Comparison of ENCODE assay signal across 28 cellular contexts in genomic region chr1:170048515-170048914, GRCh38.
"Had no signal": no experiment of that assay in that cellular context is flagged by ENCODE, and none has a peak within 500 bp of the region (broad histone marks: within the 10 kb centered on the region; RNA-seq: fewer than 3 reads in every experiment).

No MANE protein-coding gene starts in this region.

- H3K27ac Mint-ChIP-seq: natural killer cell treated with Interleukin-12 subunit alpha and Interleukin-12 subunit beta and Interleukin-15 and Interleukin-18, amount 100 ng/mL, for 72 hours; stimulated activated memory B cell treated with anti-CD40 and anti-IgM and Interleukin-4, amounts not matched to agents 10 μg/mL and 1 μg/mL and 100 μg/mL, for 72 hours had no signal

- H3K4me1 ChIP-seq: pancreas, prostate gland, right lobe of liver, sigmoid colon, suprapubic skin, testis, tibial artery, transverse colon, upper lobe of left lung, vagina had no signal

- H3K4me3 Mint-ChIP-seq: naive B cell; naive thymus-derived CD8-positive, alpha-beta T cell; natural killer cell treated with Interleukin-12 subunit alpha and Interleukin-12 subunit beta and Interleukin-15 and Interleukin-18, amount 100 ng/mL, for 72 hours; stimulated activated memory B cell treated with anti-CD40 and anti-IgM and Interleukin-4, amounts not matched to agents 10 μg/mL and 1 μg/mL and 100 μg/mL, for 72 hours; stimulated activated naive CD8-positive, alpha-beta T cell treated with anti-CD3 and anti-CD28 coated beads, Interleukin-15, amount 100 ng/mL, for 72 hours had no signal

- H3K27me3 ChIP-seq: neutrophil, pancreas, right lobe of liver, sigmoid colon, suprapubic skin, testis, tibial artery, transverse colon, upper lobe of left lung, vagina had no signal

- H3K9me3 ChIP-seq: neutrophil, pancreas, prostate gland, right lobe of liver, sigmoid colon, suprapubic skin, testis, tibial artery, transverse colon, upper lobe of left lung, vagina had no signal

- H3K4me3 ChIP-seq: pancreas, prostate gland, right lobe of liver, sigmoid colon, suprapubic skin, testis, tibial artery, transverse colon, upper lobe of left lung, vagina had no signal

- FAIRE-seq: pancreas, small intestine, urothelium cell line had no signal

- H3K27me3 Mint-ChIP-seq: naive B cell; naive thymus-derived CD8-positive, alpha-beta T cell; natural killer cell treated with Interleukin-12 subunit alpha and Interleukin-12 subunit beta and Interleukin-15 and Interleukin-18, amount 100 ng/mL, for 72 hours; stimulated activated memory B cell treated with anti-CD40 and anti-IgM and Interleukin-4, amounts not matched to agents 10 μg/mL and 1 μg/mL and 100 μg/mL, for 72 hours; stimulated activated naive CD8-positive, alpha-beta T cell treated with anti-CD3 and anti-CD28 coated beads, Interleukin-15, amount 100 ng/mL, for 72 hours had no signal

- H3K36me3 ChIP-seq: neutrophil, pancreas, prostate gland had no signal

- DNase-seq: naive B cell; naive thymus-derived CD8-positive, alpha-beta T cell; nucleus accumbens; pancreas; retina; right lobe of liver; sigmoid colon; small intestine; stimulated activated CD4-positive, alpha-beta T cell treated with anti-CD3 and anti-CD28 coated beads, Interleukin-12 subunit alpha, Interleukin-12 subunit beta, amount 100 ng/mL, for 4 hours; stimulated activated CD4-positive, alpha-beta T cell treated with anti-CD3 and anti-CD28 coated beads, Interleukin-1b, Interleukin-23, amount 100 ng/mL, for 48 hours; stimulated activated CD4-positive, alpha-beta T cell treated with anti-CD3 and anti-CD28 coated beads, Interleukin-4, amount 100 ng/mL, for 1 hour; stimulated activated CD4-positive, alpha-beta T cell treated with anti-CD3 and anti-CD28 coated beads, Interleukin-4, amount 100 ng/mL, for 4 hours; stimulated activated CD8-positive, alpha-beta memory T cell treated with anti-CD3 and anti-CD28 coated beads, Interleukin-4, amount 100 ng/mL, for 48 hours; stimulated activated naive CD4-positive, alpha-beta T cell; stimulated activated naive CD8-positive, alpha-beta T cell treated with anti-CD3 and anti-CD28 coated beads, Interleukin-15, amount 100 ng/mL, for 72 hours; stimulated activated naive CD8-positive, alpha-beta T cell treated with anti-CD3 and anti-CD28 coated beads, Interleukin-15, Interleukin-2, amounts not matched to agents 100 U/mL and 50 U/mL, for 24 hours; substantia nigra; testis; tibial artery; transverse colon had no signal

- H3K27ac ChIP-seq: neutrophil, pancreas, prostate gland, right lobe of liver, sigmoid colon, suprapubic skin, testis, tibial artery, transverse colon, upper lobe of left lung, vagina had no signal
